In the genomic region with DNA sequence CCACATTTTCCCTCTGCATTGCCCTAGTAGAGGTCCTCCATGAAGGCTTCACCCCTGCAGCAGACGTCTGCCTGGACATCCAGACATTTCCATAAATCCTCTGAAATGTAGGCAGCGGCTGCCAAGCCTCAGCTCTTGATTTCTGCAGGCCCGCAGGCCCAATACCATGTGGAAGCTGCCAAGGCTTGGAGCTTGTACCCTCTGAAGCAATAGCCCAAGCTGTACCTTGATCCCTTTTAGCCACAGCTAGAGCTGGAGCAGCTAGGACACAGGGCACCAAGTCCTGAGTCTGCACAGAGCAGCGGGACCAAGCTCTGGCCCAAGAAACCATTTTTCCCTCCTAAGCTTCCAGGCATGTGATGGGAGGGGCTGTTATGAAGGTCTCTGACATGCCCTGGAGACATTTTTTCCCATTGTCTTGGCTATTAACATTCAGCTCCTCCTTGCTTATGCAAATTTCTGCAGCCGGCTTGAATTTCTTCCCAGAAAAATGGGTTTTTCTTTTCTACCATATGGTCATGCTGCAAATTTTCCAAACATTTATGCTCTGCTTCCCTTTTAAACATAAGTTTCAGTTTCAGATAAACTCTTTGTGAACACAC, we compare ENCODE assay signal across 1 cellular context.
TF ChIP-seq lines count a peak whose summit lies in the region.

No MANE protein-coding gene starts in this region.

TF ChIP-seq in HepG2, 621 proteins besides CTCF, POLR2A, EP300 and RAD21 (continued from another document and continues in another):
- TF ChIP-seq, protein P1, sequence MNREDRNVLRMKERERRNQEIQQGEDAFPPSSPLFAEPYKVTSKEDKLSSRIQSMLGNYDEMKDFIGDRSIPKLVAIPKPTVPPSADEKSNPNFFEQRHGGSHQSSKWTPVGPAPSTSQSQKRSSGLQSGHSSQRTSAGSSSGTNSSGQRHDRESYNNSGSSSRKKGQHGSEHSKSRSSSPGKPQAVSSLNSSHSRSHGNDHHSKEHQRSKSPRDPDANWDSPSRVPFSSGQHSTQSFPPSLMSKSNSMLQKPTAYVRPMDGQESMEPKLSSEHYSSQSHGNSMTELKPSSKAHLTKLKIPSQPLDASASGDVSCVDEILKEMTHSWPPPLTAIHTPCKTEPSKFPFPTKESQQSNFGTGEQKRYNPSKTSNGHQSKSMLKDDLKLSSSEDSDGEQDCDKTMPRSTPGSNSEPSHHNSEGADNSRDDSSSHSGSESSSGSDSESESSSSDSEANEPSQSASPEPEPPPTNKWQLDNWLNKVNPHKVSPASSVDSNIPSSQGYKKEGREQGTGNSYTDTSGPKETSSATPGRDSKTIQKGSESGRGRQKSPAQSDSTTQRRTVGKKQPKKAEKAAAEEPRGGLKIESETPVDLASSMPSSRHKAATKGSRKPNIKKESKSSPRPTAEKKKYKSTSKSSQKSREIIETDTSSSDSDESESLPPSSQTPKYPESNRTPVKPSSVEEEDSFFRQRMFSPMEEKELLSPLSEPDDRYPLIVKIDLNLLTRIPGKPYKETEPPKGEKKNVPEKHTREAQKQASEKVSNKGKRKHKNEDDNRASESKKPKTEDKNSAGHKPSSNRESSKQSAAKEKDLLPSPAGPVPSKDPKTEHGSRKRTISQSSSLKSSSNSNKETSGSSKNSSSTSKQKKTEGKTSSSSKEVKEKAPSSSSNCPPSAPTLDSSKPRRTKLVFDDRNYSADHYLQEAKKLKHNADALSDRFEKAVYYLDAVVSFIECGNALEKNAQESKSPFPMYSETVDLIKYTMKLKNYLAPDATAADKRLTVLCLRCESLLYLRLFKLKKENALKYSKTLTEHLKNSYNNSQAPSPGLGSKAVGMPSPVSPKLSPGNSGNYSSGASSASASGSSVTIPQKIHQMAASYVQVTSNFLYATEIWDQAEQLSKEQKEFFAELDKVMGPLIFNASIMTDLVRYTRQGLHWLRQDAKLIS (CRISPR knock-in tag; IDR thresholded peaks at IDR 0.05), result no peak
- TF ChIP-seq MZF1 (CRISPR knock-in tag; IDR thresholded peaks at IDR 0.05; ENCODE audit: borderline replicate concordance), result no peak
- TF ChIP-seq ZNF317 (CRISPR knock-in tag; IDR thresholded peaks at IDR 0.05), result no peak
- TF ChIP-seq, protein P2, sequence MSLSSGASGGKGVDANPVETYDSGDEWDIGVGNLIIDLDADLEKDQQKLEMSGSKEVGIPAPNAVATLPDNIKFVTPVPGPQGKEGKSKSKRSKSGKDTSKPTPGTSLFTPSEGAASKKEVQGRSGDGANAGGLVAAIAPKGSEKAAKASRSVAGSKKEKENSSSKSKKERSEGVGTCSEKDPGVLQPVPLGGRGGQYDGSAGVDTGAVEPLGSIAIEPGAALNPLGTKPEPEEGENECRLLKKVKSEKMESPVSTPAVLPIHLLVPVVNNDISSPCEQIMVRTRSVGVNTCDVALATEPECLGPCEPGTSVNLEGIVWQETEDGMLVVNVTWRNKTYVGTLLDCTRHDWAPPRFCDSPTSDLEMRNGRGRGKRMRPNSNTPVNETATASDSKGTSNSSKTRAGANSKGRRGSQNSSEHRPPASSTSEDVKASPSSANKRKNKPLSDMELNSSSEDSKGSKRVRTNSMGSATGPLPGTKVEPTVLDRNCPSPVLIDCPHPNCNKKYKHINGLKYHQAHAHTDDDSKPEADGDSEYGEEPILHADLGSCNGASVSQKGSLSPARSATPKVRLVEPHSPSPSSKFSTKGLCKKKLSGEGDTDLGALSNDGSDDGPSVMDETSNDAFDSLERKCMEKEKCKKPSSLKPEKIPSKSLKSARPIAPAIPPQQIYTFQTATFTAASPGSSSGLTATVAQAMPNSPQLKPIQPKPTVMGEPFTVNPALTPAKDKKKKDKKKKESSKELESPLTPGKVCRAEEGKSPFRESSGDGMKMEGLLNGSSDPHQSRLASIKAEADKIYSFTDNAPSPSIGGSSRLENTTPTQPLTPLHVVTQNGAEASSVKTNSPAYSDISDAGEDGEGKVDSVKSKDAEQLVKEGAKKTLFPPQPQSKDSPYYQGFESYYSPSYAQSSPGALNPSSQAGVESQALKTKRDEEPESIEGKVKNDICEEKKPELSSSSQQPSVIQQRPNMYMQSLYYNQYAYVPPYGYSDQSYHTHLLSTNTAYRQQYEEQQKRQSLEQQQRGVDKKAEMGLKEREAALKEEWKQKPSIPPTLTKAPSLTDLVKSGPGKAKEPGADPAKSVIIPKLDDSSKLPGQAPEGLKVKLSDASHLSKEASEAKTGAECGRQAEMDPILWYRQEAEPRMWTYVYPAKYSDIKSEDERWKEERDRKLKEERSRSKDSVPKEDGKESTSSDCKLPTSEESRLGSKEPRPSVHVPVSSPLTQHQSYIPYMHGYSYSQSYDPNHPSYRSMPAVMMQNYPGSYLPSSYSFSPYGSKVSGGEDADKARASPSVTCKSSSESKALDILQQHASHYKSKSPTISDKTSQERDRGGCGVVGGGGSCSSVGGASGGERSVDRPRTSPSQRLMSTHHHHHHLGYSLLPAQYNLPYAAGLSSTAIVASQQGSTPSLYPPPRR (CRISPR knock-in tag; IDR thresholded peaks at IDR 0.05; ENCODE audit: borderline replicate concordance), result no peak
- peak; percentile 29; the same call in 1 of the 2 replicates for TF ChIP-seq FOSL2 (CRISPR knock-in tag; IDR thresholded peaks at IDR 0.05)
- TF ChIP-seq GZF1 (CRISPR knock-in tag; IDR thresholded peaks at IDR 0.05), result no peak
- TF ChIP-seq ZNF724P (CRISPR knock-in tag; IDR thresholded peaks at IDR 0.05; ENCODE audit: borderline replicate concordance), result no peak
- TF ChIP-seq HOXA5 (CRISPR knock-in tag; IDR thresholded peaks at IDR 0.05), result no peak
- TF ChIP-seq, protein P3, sequence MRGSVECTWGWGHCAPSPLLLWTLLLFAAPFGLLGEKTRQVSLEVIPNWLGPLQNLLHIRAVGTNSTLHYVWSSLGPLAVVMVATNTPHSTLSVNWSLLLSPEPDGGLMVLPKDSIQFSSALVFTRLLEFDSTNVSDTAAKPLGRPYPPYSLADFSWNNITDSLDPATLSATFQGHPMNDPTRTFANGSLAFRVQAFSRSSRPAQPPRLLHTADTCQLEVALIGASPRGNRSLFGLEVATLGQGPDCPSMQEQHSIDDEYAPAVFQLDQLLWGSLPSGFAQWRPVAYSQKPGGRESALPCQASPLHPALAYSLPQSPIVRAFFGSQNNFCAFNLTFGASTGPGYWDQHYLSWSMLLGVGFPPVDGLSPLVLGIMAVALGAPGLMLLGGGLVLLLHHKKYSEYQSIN (CRISPR knock-in tag; IDR thresholded peaks at IDR 0.05; ENCODE audit: borderline replicate concordance), result no peak
- no peak for TF ChIP-seq MEIS1 (CRISPR knock-in tag; IDR thresholded peaks at IDR 0.05; ENCODE audit: borderline replicate concordance)
- no peak for TF ChIP-seq TMF1 (CRISPR knock-in tag; IDR thresholded peaks at IDR 0.05; ENCODE audit: low read depth)
- no peak for TF ChIP-seq ZNF773 (CRISPR knock-in tag; IDR thresholded peaks at IDR 0.05; ENCODE audit: borderline replicate concordance)
- TF ChIP-seq, protein P4, sequence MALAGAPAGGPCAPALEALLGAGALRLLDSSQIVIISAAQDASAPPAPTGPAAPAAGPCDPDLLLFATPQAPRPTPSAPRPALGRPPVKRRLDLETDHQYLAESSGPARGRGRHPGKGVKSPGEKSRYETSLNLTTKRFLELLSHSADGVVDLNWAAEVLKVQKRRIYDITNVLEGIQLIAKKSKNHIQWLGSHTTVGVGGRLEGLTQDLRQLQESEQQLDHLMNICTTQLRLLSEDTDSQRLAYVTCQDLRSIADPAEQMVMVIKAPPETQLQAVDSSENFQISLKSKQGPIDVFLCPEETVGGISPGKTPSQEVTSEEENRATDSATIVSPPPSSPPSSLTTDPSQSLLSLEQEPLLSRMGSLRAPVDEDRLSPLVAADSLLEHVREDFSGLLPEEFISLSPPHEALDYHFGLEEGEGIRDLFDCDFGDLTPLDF (CRISPR knock-in tag; IDR thresholded peaks at IDR 0.05), result no peak
- peak; percentile 56 for TF ChIP-seq ZFY (CRISPR knock-in tag; IDR thresholded peaks at IDR 0.05)
- no peak for TF ChIP-seq TAF15 (IDR thresholded peaks at IDR 0.05; ENCODE audit: low read depth, low read length, poor library complexity, severe bottlenecking)
- TF ChIP-seq, protein P5, sequence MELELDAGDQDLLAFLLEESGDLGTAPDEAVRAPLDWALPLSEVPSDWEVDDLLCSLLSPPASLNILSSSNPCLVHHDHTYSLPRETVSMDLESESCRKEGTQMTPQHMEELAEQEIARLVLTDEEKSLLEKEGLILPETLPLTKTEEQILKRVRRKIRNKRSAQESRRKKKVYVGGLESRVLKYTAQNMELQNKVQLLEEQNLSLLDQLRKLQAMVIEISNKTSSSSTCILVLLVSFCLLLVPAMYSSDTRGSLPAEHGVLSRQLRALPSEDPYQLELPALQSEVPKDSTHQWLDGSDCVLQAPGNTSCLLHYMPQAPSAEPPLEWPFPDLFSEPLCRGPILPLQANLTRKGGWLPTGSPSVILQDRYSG (CRISPR knock-in tag; IDR thresholded peaks at IDR 0.05), result no peak
- TF ChIP-seq, protein P6, sequence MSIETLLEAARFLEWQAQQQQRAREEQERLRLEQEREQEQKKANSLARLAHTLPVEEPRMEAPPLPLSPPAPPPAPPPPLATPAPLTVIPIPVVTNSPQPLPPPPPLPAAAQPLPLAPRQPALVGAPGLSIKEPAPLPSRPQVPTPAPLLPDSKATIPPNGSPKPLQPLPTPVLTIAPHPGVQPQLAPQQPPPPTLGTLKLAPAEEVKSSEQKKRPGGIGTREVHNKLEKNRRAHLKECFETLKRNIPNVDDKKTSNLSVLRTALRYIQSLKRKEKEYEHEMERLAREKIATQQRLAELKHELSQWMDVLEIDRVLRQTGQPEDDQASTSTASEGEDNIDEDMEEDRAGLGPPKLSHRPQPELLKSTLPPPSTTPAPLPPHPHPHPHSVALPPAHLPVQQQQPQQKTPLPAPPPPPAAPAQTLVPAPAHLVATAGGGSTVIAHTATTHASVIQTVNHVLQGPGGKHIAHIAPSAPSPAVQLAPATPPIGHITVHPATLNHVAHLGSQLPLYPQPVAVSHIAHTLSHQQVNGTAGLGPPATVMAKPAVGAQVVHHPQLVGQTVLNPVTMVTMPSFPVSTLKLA (IDR thresholded peaks at IDR 0.05), result no peak
- TF ChIP-seq, protein P7, sequence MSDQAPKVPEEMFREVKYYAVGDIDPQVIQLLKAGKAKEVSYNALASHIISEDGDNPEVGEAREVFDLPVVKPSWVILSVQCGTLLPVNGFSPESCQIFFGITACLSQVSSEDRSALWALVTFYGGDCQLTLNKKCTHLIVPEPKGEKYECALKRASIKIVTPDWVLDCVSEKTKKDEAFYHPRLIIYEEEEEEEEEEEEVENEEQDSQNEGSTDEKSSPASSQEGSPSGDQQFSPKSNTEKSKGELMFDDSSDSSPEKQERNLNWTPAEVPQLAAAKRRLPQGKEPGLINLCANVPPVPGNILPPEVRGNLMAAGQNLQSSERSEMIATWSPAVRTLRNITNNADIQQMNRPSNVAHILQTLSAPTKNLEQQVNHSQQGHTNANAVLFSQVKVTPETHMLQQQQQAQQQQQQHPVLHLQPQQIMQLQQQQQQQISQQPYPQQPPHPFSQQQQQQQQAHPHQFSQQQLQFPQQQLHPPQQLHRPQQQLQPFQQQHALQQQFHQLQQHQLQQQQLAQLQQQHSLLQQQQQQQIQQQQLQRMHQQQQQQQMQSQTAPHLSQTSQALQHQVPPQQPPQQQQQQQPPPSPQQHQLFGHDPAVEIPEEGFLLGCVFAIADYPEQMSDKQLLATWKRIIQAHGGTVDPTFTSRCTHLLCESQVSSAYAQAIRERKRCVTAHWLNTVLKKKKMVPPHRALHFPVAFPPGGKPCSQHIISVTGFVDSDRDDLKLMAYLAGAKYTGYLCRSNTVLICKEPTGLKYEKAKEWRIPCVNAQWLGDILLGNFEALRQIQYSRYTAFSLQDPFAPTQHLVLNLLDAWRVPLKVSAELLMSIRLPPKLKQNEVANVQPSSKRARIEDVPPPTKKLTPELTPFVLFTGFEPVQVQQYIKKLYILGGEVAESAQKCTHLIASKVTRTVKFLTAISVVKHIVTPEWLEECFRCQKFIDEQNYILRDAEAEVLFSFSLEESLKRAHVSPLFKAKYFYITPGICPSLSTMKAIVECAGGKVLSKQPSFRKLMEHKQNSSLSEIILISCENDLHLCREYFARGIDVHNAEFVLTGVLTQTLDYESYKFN (CRISPR knock-in tag; conservative IDR thresholded peaks at IDR 0.05), result 0 out of 2 replicates have a peak, but pooled peaks have one; percentile 13
- no peak for TF ChIP-seq ZEB1 (IDR thresholded peaks at IDR 0.05; ENCODE audit: insufficient replicate concordance, low read depth)
- TF ChIP-seq, protein P8, sequence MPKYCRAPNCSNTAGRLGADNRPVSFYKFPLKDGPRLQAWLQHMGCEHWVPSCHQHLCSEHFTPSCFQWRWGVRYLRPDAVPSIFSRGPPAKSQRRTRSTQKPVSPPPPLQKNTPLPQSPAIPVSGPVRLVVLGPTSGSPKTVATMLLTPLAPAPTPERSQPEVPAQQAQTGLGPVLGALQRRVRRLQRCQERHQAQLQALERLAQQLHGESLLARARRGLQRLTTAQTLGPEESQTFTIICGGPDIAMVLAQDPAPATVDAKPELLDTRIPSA (CRISPR knock-in tag; IDR thresholded peaks at IDR 0.05; ENCODE audit: borderline replicate concordance), result no peak
- TF ChIP-seq MYC (CRISPR knock-in tag; IDR thresholded peaks at IDR 0.05; ENCODE audit: borderline replicate concordance), result peak; percentile 48; the same call in 1 of the 2 replicates
- TF ChIP-seq, protein P9, sequence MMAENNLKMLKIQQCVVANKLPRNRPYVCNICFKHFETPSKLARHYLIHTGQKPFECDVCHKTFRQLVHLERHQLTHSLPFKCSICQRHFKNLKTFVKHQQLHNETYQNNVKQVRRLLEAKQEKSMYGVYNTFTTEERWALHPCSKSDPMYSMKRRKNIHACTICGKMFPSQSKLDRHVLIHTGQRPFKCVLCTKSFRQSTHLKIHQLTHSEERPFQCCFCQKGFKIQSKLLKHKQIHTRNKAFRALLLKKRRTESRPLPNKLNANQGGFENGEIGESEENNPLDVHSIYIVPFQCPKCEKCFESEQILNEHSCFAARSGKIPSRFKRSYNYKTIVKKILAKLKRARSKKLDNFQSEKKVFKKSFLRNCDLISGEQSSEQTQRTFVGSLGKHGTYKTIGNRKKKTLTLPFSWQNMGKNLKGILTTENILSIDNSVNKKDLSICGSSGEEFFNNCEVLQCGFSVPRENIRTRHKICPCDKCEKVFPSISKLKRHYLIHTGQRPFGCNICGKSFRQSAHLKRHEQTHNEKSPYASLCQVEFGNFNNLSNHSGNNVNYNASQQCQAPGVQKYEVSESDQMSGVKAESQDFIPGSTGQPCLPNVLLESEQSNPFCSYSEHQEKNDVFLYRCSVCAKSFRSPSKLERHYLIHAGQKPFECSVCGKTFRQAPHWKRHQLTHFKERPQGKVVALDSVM (CRISPR knock-in tag; IDR thresholded peaks at IDR 0.05), result no peak
- TF ChIP-seq ZNF331 (CRISPR knock-in tag; IDR thresholded peaks at IDR 0.05), result 0 out of 2 replicates have a peak, but pooled peaks have one; percentile 31
- TF ChIP-seq REXO4 (CRISPR knock-in tag; IDR thresholded peaks at IDR 0.05; ENCODE audit: borderline replicate concordance), result no peak
- TF ChIP-seq SRSF4 (IDR thresholded peaks at IDR 0.05; ENCODE audit: low read depth, low read length, poor library complexity, severe bottlenecking), result no peak
- TF ChIP-seq TEAD2 (CRISPR knock-in tag; IDR thresholded peaks at IDR 0.05), result no peak
- no peak for TF ChIP-seq ZNF550 (CRISPR knock-in tag; IDR thresholded peaks at IDR 0.05; ENCODE audit: borderline replicate concordance)
- peak; percentile 48; the same call in 1 of the 2 replicates for TF ChIP-seq ZFX (CRISPR knock-in tag; IDR thresholded peaks at IDR 0.05; ENCODE audit: low read depth)
- peak; percentile 85; the same call in 1 of the 2 replicates for TF ChIP-seq ZNF292 (CRISPR knock-in tag; IDR thresholded peaks at IDR 0.05; ENCODE audit: borderline replicate concordance, low read depth)
- 0 out of 2 replicates have a peak, but pooled peaks have one; percentile 34 for TF ChIP-seq TRIM24 (CRISPR knock-in tag; IDR thresholded peaks at IDR 0.05)
- TF ChIP-seq HMG20A (CRISPR knock-in tag; IDR thresholded peaks at IDR 0.05; ENCODE audit: borderline replicate concordance), result peak; percentile 33; the same call in 1 of the 2 replicates
- TF ChIP-seq DNMT3B (CRISPR knock-in tag; conservative IDR thresholded peaks at IDR 0.05), result no peak
- TF ChIP-seq HNF4A (CRISPR knock-in tag; IDR thresholded peaks at IDR 0.05), result peak; percentile 97
- TF ChIP-seq ZNF264 (CRISPR knock-in tag; IDR thresholded peaks at IDR 0.05), result 0 out of 2 replicates have a peak, but pooled peaks have one; percentile 47
- TF ChIP-seq ADNP (CRISPR knock-in tag; IDR thresholded peaks at IDR 0.05), result no peak
- no peak for TF ChIP-seq MIER2 (CRISPR knock-in tag; IDR thresholded peaks at IDR 0.05)
- no peak for TF ChIP-seq MTA3 (CRISPR knock-in tag; IDR thresholded peaks at IDR 0.05)
